In the genomic region with DNA sequence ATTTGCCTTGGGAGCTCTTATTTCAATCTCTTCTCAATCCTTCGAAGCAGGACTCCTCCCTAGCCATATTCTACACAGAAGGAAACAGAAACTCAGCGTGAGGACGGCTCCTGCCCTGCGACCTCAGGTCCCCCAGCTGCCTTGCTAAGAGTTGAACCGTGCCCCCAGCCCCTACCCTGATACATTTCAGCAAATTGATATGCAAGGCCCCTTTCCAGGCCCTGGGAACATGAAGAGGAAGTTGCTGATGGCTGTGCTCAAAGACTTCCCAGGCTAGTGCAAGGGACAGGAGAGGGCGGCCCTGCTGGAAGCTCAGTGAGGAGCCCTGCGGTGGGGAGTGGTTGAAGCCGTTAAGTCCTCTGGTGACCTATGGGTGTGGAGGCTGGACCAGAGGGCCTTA, we compare ENCODE assay signal across 2 cellular contexts.
TF ChIP-seq lines count a peak whose summit lies in the region.

No MANE protein-coding gene starts in this region.

TF ChIP-seq in IMR-90, 13 proteins besides CTCF, POLR2A, EP300 and RAD21:
- TF ChIP-seq, protein P1, sequence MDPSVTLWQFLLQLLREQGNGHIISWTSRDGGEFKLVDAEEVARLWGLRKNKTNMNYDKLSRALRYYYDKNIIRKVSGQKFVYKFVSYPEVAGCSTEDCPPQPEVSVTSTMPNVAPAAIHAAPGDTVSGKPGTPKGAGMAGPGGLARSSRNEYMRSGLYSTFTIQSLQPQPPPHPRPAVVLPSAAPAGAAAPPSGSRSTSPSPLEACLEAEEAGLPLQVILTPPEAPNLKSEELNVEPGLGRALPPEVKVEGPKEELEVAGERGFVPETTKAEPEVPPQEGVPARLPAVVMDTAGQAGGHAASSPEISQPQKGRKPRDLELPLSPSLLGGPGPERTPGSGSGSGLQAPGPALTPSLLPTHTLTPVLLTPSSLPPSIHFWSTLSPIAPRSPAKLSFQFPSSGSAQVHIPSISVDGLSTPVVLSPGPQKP (IDR thresholded peaks at IDR 0.05; ENCODE audit: borderline replicate concordance, low read depth, low read length) = no peak
- TF ChIP-seq SMC3 (IDR thresholded peaks at IDR 0.05; ENCODE audit: low read depth, low read length) (no peak), FOS (IDR thresholded peaks at IDR 0.05; ENCODE audit: low read depth, low read length) (no peak), NFE2L2 (IDR thresholded peaks at IDR 0.05; ENCODE audit: low read depth, low read length) (no peak), MAFK (IDR thresholded peaks at IDR 0.05; ENCODE audit: low read depth, low read length) (no peak)

TF ChIP-seq in WTC11, 78 proteins besides CTCF, POLR2A, EP300 and RAD21:
- TF ChIP-seq, protein P2, sequence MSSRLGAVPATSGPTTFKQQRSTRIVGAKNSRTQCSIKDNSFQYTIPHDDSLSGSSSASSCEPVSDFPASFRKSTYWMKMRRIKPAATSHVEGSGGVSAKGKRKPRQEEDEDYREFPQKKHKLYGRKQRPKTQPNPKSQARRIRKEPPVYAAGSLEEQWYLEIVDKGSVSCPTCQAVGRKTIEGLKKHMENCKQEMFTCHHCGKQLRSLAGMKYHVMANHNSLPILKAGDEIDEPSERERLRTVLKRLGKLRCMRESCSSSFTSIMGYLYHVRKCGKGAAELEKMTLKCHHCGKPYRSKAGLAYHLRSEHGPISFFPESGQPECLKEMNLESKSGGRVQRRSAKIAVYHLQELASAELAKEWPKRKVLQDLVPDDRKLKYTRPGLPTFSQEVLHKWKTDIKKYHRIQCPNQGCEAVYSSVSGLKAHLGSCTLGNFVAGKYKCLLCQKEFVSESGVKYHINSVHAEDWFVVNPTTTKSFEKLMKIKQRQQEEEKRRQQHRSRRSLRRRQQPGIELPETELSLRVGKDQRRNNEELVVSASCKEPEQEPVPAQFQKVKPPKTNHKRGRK (CRISPR knock-in tag; IDR thresholded peaks at IDR 0.05; ENCODE audit: borderline replicate concordance) = no peak
- TF ChIP-seq, protein P3, sequence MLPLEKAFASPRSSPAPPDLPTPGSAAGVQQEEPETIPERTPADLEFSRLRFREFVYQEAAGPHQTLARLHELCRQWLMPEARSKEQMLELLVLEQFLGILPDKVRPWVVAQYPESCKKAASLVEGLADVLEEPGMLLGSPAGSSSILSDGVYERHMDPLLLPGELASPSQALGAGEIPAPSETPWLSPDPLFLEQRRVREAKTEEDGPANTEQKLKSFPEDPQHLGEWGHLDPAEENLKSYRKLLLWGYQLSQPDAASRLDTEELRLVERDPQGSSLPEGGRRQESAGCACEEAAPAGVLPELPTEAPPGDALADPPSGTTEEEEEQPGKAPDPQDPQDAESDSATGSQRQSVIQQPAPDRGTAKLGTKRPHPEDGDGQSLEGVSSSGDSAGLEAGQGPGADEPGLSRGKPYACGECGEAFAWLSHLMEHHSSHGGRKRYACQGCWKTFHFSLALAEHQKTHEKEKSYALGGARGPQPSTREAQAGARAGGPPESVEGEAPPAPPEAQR (CRISPR knock-in tag; IDR thresholded peaks at IDR 0.05) = no peak
